In the genomic region with DNA sequence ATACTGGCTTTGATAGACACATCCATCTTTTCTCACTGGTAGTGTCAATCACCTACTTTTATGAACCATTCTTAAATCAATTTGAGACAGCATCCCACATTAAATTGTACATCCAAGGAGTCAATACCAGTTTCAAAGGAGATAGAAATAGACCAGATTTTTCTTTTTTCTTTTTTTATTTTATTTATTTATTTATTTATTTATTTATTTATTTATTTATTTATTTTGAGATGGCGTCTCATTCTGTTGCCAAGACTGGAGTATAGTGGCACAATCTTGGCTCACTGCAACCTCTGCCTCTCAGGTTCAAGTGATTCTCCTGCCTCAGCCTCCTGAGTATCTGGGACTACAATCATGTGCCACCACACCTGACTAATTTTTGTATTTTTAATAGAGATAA, we compare ENCODE assay signal across 4 cellular contexts. TPM values are rescaled to one million over a fixed set of nuclear protein-coding genes. Genes with fewer than 3 reads are reported as not detected.
"Had no signal": no experiment of that assay in that cellular context is flagged by ENCODE, and none has a peak within 500 bp of the region (broad histone marks: within the 10 kb centered on the region; RNA-seq: fewer than 3 reads in every experiment).

No MANE protein-coding gene starts in this region.

RNA-seq across cellular contexts. Expression of gene LEUTX, which starts 16.8 kb away (rescaled TPM):
- total RNA-seq: LHCN-M2, M059J, MCF 10A, NCI-H460 had no signal

RNA-seq across cellular contexts. Expression of gene CLC, which starts 24.0 kb away (rescaled TPM):
- total RNA-seq: LHCN-M2, M059J, MCF 10A, NCI-H460 had no signal

RNA-seq across cellular contexts. Expression of gene LGALS14, which starts 57.6 kb away (rescaled TPM):
- total RNA-seq: LHCN-M2, M059J, MCF 10A, NCI-H460 had no signal
